22 cellular contexts compared by ENCODE assay signal in the genomic region with DNA sequence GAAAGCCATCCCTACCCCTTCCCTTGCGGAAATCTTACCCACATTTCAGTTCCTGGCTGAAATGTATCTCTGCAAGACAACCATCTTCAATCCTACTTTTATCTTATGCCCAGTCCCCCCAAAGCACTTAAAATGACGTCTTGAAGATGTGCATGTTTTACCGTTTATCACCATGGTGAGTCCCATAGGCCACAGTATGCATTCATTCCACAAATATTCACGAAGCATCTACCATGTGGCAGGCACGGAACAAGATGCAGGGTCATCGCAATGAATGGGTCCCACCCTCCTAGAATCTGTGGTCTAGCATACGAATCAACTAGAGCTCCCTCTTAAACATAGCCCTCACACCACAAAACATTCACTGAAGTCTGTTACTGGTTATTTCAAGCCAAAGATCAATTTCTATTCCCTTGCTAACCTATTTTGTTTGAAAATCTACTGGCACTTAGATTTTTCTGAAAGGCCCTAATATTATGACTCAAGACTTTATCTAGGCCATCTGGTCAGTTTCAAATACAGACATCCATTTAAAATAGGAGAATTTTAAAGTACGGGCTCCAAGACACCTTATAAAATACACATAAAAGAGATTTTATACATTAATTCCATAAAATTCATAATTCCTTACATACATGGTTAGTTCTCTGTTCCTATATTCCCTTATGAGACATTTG.
A peak's percentile ranks its signal among the peaks of the same experiment; 100 is the strongest.
DNase-seq lines count a peak whose midpoint lies in the region; ATAC-seq and TF ChIP-seq lines count a peak whose summit lies in the region.
"Had no signal": no experiment of that assay in that cellular context is flagged by ENCODE, and none has a peak within 500 bp of the region (broad histone marks: within the 10 kb centered on the region; RNA-seq: fewer than 3 reads in every experiment).

No MANE protein-coding gene starts in this region.

- H2AFZ ChIP-seq in SK-N-SH (ENCODE audit: low read depth) = no peak overlapping the region
- H2AFZ ChIP-seq: GM23338, PC-9 had no signal

- intact Hi-C loops in esophagus muscularis mucosa (cut with DNase I) = loop anchor here (5.0 kb wide), 1 partner anchor 252 kb away; no protein-coding TSS in a partner anchor

- 63% methylated on average over 8 of the region's 8 CpGs for WGBS in SK-N-SH (ENCODE audit: low lambda C conversion rate)
- WGBS in esophagus muscularis mucosa = 77% methylated on average over 8 of the region's 8 CpGs

- H3K9ac ChIP-seq in SK-N-SH = no peak overlapping the region

- no peak for DNase-seq in SK-N-SH
- DNase-seq in esophagus muscularis mucosa (ENCODE audit: extremely low spot score) = peak; percentile 57
- DNase-seq in neural crest cell (ENCODE audit: low read depth, low spot score) = no peak
- DNase-seq in activated naive CD8-positive, alpha-beta T cell treated with anti-CD3 and anti-CD28 coated beads, Interleukin-2, amount 50 U/mL, for 24 hours = no peak
- DNase-seq in NCI-H345 treated with DMSO at 0.1 percent for 48 hours (lab: John Stamatoyannopoulos, UW; ENCODE audit: unreplicated experiment) = no peak
- no peak for DNase-seq in NCI-H1105 treated with DMSO at 0.1 percent for 48 hours (lab: John Stamatoyannopoulos, UW)
- DNase-seq: CD4-positive, CD25-positive, alpha-beta regulatory T cell; DMS79; KG1; NCI-H1417; NCI-H1694 treated with DMSO at 0.1 percent for 48 hours; NCI-H2081 treated with DMSO at 0.1 percent for 48 hours; NCI-H2171 treated with DMSO at 0.1 percent for 48 hours; NCI-H446; NCI-H526 treated with DMSO at 0.1 percent for 48 hours; PC-9; RPMI8226; SHP77 had no signal

- H3K4me3 Mint-ChIP-seq in neural crest cell = no peak overlapping the region
- H3K4me3 Mint-ChIP-seq in activated naive CD8-positive, alpha-beta T cell treated with anti-CD3 and anti-CD28 coated beads, Interleukin-2, amount 50 U/mL, for 24 hours = no peak overlapping the region
- H3K4me3 Mint-ChIP-seq: CD4-positive, CD25-positive, alpha-beta regulatory T cell; GM23338 had no signal

- H3K4me1 Mint-ChIP-seq in neural crest cell = peaks cover 33% of the 10 kb centered on the region
- H3K4me1 Mint-ChIP-seq in activated naive CD8-positive, alpha-beta T cell treated with anti-CD3 and anti-CD28 coated beads, Interleukin-2, amount 50 U/mL, for 24 hours = peaks cover 3% of the 10 kb centered on the region
- H3K4me1 Mint-ChIP-seq: CD4-positive, CD25-positive, alpha-beta regulatory T cell had no signal

- H3K79me2 ChIP-seq in SK-N-SH (ENCODE audit: insufficient read depth) = peaks cover 87% of the 10 kb centered on the region

- peak overlapping the region; percentile 32 for H3K27ac Mint-ChIP-seq in neural crest cell (ENCODE audit: unreplicated experiment)
- no peak overlapping the region for H3K27ac Mint-ChIP-seq in activated naive CD8-positive, alpha-beta T cell treated with anti-CD3 and anti-CD28 coated beads, Interleukin-2, amount 50 U/mL, for 24 hours
- H3K27ac Mint-ChIP-seq: CD4-positive, CD25-positive, alpha-beta regulatory T cell; GM23338 had no signal

- no peaks in the 10 kb centered on the region for H3K27me3 ChIP-seq in SK-N-SH (ENCODE audit: insufficient read depth)
- no peaks in the 10 kb centered on the region for H3K27me3 ChIP-seq in esophagus muscularis mucosa

- H3K4me1 ChIP-seq in SK-N-SH (ENCODE audit: control insufficient read depth in 1 of 2, insufficient read depth in 2 of 2, low read depth in 1 of 2, low read length in 1 of 2) = peaks cover 9 to 10% of the 10 kb centered on the region in 2 experiments
- H3K4me1 ChIP-seq in esophagus muscularis mucosa = peaks cover 47 to 83% (median 69%) of the 10 kb centered on the region in 4 donors

- no peak overlapping the region for H3K4me2 ChIP-seq in SK-N-SH
- H3K4me2 ChIP-seq: GM23338, PC-9 had no signal

- no peaks in the 10 kb centered on the region for H3K9me3 Mint-ChIP-seq in neural crest cell
- H3K9me3 Mint-ChIP-seq in activated naive CD8-positive, alpha-beta T cell treated with anti-CD3 and anti-CD28 coated beads, Interleukin-2, amount 50 U/mL, for 24 hours = no peaks in the 10 kb centered on the region
- H3K9me3 Mint-ChIP-seq: CD4-positive, CD25-positive, alpha-beta regulatory T cell; GM23338 had no signal

- no peak overlapping the region for H3K4me3 ChIP-seq in SK-N-SH (ENCODE audit: low read depth in 2 of 2, low read length in 1 of 2)
- H3K4me3 ChIP-seq in esophagus muscularis mucosa = no peak overlapping the region
- H3K4me3 ChIP-seq: GM23338, HAP-1, PC-9 had no signal

- no peaks in the 10 kb centered on the region for H3K36me3 Mint-ChIP-seq in neural crest cell (ENCODE audit: low read depth)
- no peaks in the 10 kb centered on the region for H3K36me3 Mint-ChIP-seq in activated naive CD8-positive, alpha-beta T cell treated with anti-CD3 and anti-CD28 coated beads, Interleukin-2, amount 50 U/mL, for 24 hours (ENCODE audit: low read depth)
- H3K36me3 Mint-ChIP-seq: CD4-positive, CD25-positive, alpha-beta regulatory T cell had no signal

- H3K9me3 ChIP-seq in SK-N-SH (no peaks in the 10 kb centered on the region), esophagus muscularis mucosa (no peaks in the 10 kb centered on the region)
- H3K9me3 ChIP-seq: HAP-1 had no signal

- H3K36me3 ChIP-seq in SK-N-SH (replicated peaks in 1 of 2; ENCODE audit: control insufficient read depth in 1 of 2, insufficient read depth in 2 of 2, low read length in 1 of 2) = no peaks in the 10 kb centered on the region
- H3K36me3 ChIP-seq in esophagus muscularis mucosa = no peaks in the 10 kb centered on the region
- H3K36me3 ChIP-seq: HAP-1 had no signal

- TF ChIP-seq POLR2A in esophagus muscularis mucosa (IDR thresholded peaks at IDR 0.05; ENCODE audit: low read depth) = no peak

- TF ChIP-seq CTCF in SK-N-SH (IDR thresholded peaks at IDR 0.05) (no peak), esophagus muscularis mucosa (IDR thresholded peaks at IDR 0.05) (no peak), neural crest cell (conservative IDR thresholded peaks at IDR 0.05) (no peak)

- H3K27ac ChIP-seq in SK-N-SH (ENCODE audit: low read depth in 2 of 2, low read length in 1 of 2) (peak overlapping the region in 1 of 2 experiments; percentile 40; a peak in 2 of 4 replicates), esophagus muscularis mucosa (replicated peaks in 1 of 4) (no peak overlapping the region)
- H3K27ac ChIP-seq: HL-60 had no signal

- no peak for TF ChIP-seq EP300 in SK-N-SH (IDR thresholded peaks at IDR 0.05; ENCODE audit: borderline replicate concordance in 1 of 2, low read depth in 1 of 2, low read length in 1 of 2)
- TF ChIP-seq EP300 in esophagus muscularis mucosa (IDR thresholded peaks at IDR 0.05) = no peak

- CTCF ChIA-PET in SK-N-SH (lab: Yijun Ruan, JAX) = no interaction called here

- no peak for TF ChIP-seq RAD21 in SK-N-SH (IDR thresholded peaks at IDR 0.05; ENCODE audit: low read length)

- no peaks in the 10 kb centered on the region for H3K27me3 Mint-ChIP-seq in neural crest cell (ENCODE audit: low read depth)
- H3K27me3 Mint-ChIP-seq in activated naive CD8-positive, alpha-beta T cell treated with anti-CD3 and anti-CD28 coated beads, Interleukin-2, amount 50 U/mL, for 24 hours = peaks cover 1% of the 10 kb centered on the region

- H4K20me1 ChIP-seq in SK-N-SH (ENCODE audit: insufficient read depth) = peaks cover 13% of the 10 kb centered on the region; the same call in 1 of the 2 replicates

- no peaks in the 10 kb centered on the region for H3K9me2 ChIP-seq in SK-N-SH

- ATAC-seq in GM21447 (IDR thresholded peaks at IDR 0.05; ENCODE audit: unreplicated experiment) = no peak
- no peak for ATAC-seq in activated naive CD8-positive, alpha-beta T cell treated with anti-CD3 and anti-CD28 coated beads, Interleukin-2, amount 50 U/mL, for 24 hours
- ATAC-seq: GM23338 had no signal

- H3F3A ChIP-seq in SK-N-SH (replicated peaks; ENCODE audit: insufficient read depth) = peaks cover 4% of the 10 kb centered on the region

- POLR2A ChIA-PET in SK-N-SH (lab: Yijun Ruan, JAX) = no interaction called here

TF ChIP-seq in SK-N-SH, 30 proteins besides CTCF, POLR2A, EP300 and RAD21:
- peak; percentile 80 for TF ChIP-seq TCF12 (IDR thresholded peaks at IDR 0.05)
- TF ChIP-seq YY1 (IDR thresholded peaks at IDR 0.05; ENCODE audit: low read depth) = no peak
- TF ChIP-seq FOSL2 (IDR thresholded peaks at IDR 0.05; ENCODE audit: borderline replicate concordance, low read depth) = peak; percentile 5; the same call in 1 of the 2 replicates
- TF ChIP-seq, protein P1, sequence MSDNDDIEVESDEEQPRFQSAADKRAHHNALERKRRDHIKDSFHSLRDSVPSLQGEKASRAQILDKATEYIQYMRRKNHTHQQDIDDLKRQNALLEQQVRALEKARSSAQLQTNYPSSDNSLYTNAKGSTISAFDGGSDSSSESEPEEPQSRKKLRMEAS (IDR thresholded peaks at IDR 0.05; ENCODE audit: low read depth) = 0 out of 2 replicates have a peak, but pooled peaks have one; percentile 41
